25 cellular contexts compared by ENCODE assay signal in the genomic region with DNA sequence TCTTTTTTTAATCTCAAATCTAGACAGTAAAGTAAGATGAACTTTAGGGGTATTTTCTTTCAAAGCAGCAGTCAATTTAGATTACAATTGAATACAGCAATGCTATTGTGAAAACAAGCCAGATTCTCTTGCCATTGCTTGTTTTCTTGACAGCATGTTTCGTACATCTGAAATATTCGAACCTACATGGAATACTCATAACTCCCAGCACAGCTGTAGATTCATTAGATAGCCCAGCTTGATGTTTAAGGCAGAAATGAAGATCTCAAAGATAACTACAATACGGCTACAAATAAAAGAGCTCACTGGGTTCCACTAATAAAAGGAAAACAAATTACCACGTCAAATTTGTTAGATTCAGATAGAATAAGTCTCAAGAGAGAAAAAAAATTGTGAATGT.
"Had no signal": no experiment of that assay in that cellular context is flagged by ENCODE, and none has a peak within 500 bp of the region (broad histone marks: within the 10 kb centered on the region; RNA-seq: fewer than 3 reads in every experiment).

No MANE protein-coding gene starts in this region.

- H3K27me3 ChIP-seq: colonic mucosa, esophagus squamous epithelium, gastrocnemius medialis, heart right ventricle, left lung had no signal

- H3K4me3 ChIP-seq: colonic mucosa, esophagus squamous epithelium, gastrocnemius medialis, heart right ventricle, left lung, lower lobe of right lung, mucosa of descending colon had no signal

- DNase-seq: colonic mucosa; cortex of kidney; effector CD8-positive, alpha-beta T cell; effector memory CD8-positive, alpha-beta T cell; endodermal cell; erythroblast; esophagus squamous epithelium; foreskin fibroblast; foreskin melanocyte; gastrocnemius medialis; glutamatergic neuron; head of caudate nucleus; heart right ventricle; hippocampal formation; kidney; left cardiac atrium; left lung; left ventricle myocardium superior; lower lobe of right lung; mesenchymal stem cell; mucosa of descending colon; naive thymus-derived CD4-positive, alpha-beta T cell had no signal

- FAIRE-seq: endometrium, islet of Langerhans, kidney had no signal

- H3K36me3 ChIP-seq: colonic mucosa, esophagus squamous epithelium, left lung, lower lobe of right lung had no signal

- H3K9me3 ChIP-seq: colonic mucosa, esophagus squamous epithelium, gastrocnemius medialis, heart right ventricle, left lung, lower lobe of right lung, mucosa of descending colon had no signal

- H3K4me1 ChIP-seq: colonic mucosa, gastrocnemius medialis, heart right ventricle, left lung, lower lobe of right lung had no signal

- H3K27ac ChIP-seq: colonic mucosa, epithelial cell of prostate, esophagus squamous epithelium, gastrocnemius medialis, heart right ventricle, left lung, lower lobe of right lung had no signal
